15 cellular contexts compared by ENCODE assay signal in genomic region chr6:80304014-80304413, GRCh38.
A peak's percentile ranks its signal among the peaks of the same experiment; 100 is the strongest.
DNase-seq lines count a peak whose midpoint lies in the region; ATAC-seq and TF ChIP-seq lines count a peak whose summit lies in the region.
"Had no signal": no experiment of that assay in that cellular context is flagged by ENCODE, and none has a peak within 500 bp of the region (broad histone marks: within the 10 kb centered on the region; RNA-seq: fewer than 3 reads in every experiment).

No MANE protein-coding gene starts in this region.

- no peaks in the 10 kb centered on the region for H3K9me3 ChIP-seq in ovary
- H3K9me3 ChIP-seq: BLaER1 treated with 17β-estradiol and CSF1 and Interleukin-3, amounts not matched to agents 10 nM and 100 nM had no signal

- no peak for TF ChIP-seq CTCF in choroid plexus epithelial cell (conservative IDR thresholded peaks at IDR 0.05; ENCODE audit: low read depth, low read length)
- TF ChIP-seq CTCF in ovary (IDR thresholded peaks at IDR 0.05): no peak

- TF ChIP-seq EP300 in ovary (IDR thresholded peaks at IDR 0.05): no peak

- H3K4me1 ChIP-seq in ovary (ENCODE audit: insufficient read depth): no peaks in the 10 kb centered on the region
- H3K4me1 ChIP-seq: BLaER1 treated with 17β-estradiol and CSF1 and Interleukin-3, amounts not matched to agents 10 nM and 100 nM had no signal

- TF ChIP-seq POLR2A in ovary (IDR thresholded peaks at IDR 0.05): no peak

- peak; percentile 42 for DNase-seq in AG20443 (ENCODE audit: low spot score)
- DNase-seq in choroid plexus epithelial cell (ENCODE audit: low read depth): peak; percentile 14
- peak; percentile 46 for DNase-seq in putamen (ENCODE audit: low spot score)
- DNase-seq in stimulated activated CD4-positive, alpha-beta T cell treated with anti-CD3 and anti-CD28 coated beads, Interleukin-4, amount 100 ng/mL, for 24 hours: no peak
- no peak for DNase-seq in ovary
- no peak for DNase-seq in NCI-H1092 treated with DMSO at 0.1 percent for 48 hours (lab: John Stamatoyannopoulos, UW)
- DNase-seq in activated CD4-positive, CD25-positive, alpha-beta regulatory T cell treated with anti-CD3 and anti-CD28 coated beads, Interleukin-2, amount 50 U/mL, for 72 hours: no peak
- DNase-seq: Calu3; CD4-positive, alpha-beta T cell; DMS79; EL had no signal

- H3K27me3 ChIP-seq in ovary: no peaks in the 10 kb centered on the region
- H3K27me3 ChIP-seq: BLaER1 treated with 17β-estradiol and CSF1 and Interleukin-3, amounts not matched to agents 10 nM and 100 nM had no signal

- H3K36me3 ChIP-seq in ovary: no peaks in the 10 kb centered on the region
- H3K36me3 ChIP-seq: BLaER1 treated with 17β-estradiol and CSF1 and Interleukin-3, amounts not matched to agents 10 nM and 100 nM had no signal

- H3K4me3 ChIP-seq in choroid plexus epithelial cell (ENCODE audit: low read depth, low read length) (no peak overlapping the region), ovary (no peak overlapping the region)
- H3K4me3 ChIP-seq: BLaER1 treated with 17β-estradiol and CSF1 and Interleukin-3, amounts not matched to agents 10 nM and 100 nM; K562 had no signal

- intact Hi-C loops in ovary (cut with DNase I): no loop called here

- H3K27ac ChIP-seq in ovary: no peak overlapping the region
- H3K27ac ChIP-seq: BLaER1 treated with 17β-estradiol and CSF1 and Interleukin-3, amounts not matched to agents 10 nM and 100 nM had no signal

- 0 to 85% (median 30%) methylated on average over 1 of the region's 1 CpG for WGBS in ovary, 3 donors

- peak; percentile 75 for ATAC-seq in SK-N-SH treated with all-trans-retinoic acid at 6 μM for 48 hours
- ATAC-seq: HCT116, K562 had no signal

TF ChIP-seq in SK-N-SH treated with all-trans-retinoic acid at 6 μM for 48 hours, 23 proteins besides CTCF, POLR2A, EP300 and RAD21:
- TF ChIP-seq ZFP3 (CRISPR knock-in tag; IDR thresholded peaks at IDR 0.05) (no peak), PPARA (CRISPR knock-in tag; IDR thresholded peaks at IDR 0.05; ENCODE audit: borderline replicate concordance) (no peak), RARB (CRISPR knock-in tag; IDR thresholded peaks at IDR 0.05) (no peak), CREB5 (CRISPR knock-in tag; IDR thresholded peaks at IDR 0.05; ENCODE audit: low read depth) (no peak), POU6F1 (CRISPR knock-in tag; IDR thresholded peaks at IDR 0.05; ENCODE audit: borderline replicate concordance, low read depth) (no peak), TOX (CRISPR knock-in tag; IDR thresholded peaks at IDR 0.05; ENCODE audit: borderline replicate concordance) (no peak), ZNF565 (CRISPR knock-in tag; conservative IDR thresholded peaks at IDR 0.05; ENCODE audit: low read depth) (no peak), CSDC2 (CRISPR knock-in tag; IDR thresholded peaks at IDR 0.05) (no peak), OSR1 (CRISPR knock-in tag; IDR thresholded peaks at IDR 0.05) (no peak), ZNF8 (CRISPR knock-in tag; IDR thresholded peaks at IDR 0.05) (no peak), ESRRG (CRISPR knock-in tag; IDR thresholded peaks at IDR 0.05) (no peak), TCF4 (CRISPR knock-in tag; IDR thresholded peaks at IDR 0.05; ENCODE audit: borderline replicate concordance) (no peak), ISL1 (CRISPR knock-in tag; IDR thresholded peaks at IDR 0.05) (no peak), PATZ1 (CRISPR knock-in tag; IDR thresholded peaks at IDR 0.05; ENCODE audit: borderline replicate concordance) (no peak), ZC3H10 (CRISPR knock-in tag; IDR thresholded peaks at IDR 0.05) (no peak), BACH2 (CRISPR knock-in tag; IDR thresholded peaks at IDR 0.05; ENCODE audit: borderline replicate concordance) (no peak), TSHZ2 (CRISPR knock-in tag; IDR thresholded peaks at IDR 0.05) (no peak), CSRNP3 (CRISPR knock-in tag; IDR thresholded peaks at IDR 0.05) (no peak), ARNTL (CRISPR knock-in tag; IDR thresholded peaks at IDR 0.05; ENCODE audit: borderline replicate concordance, low read depth) (no peak)

Comparison
In these comparisons a context has a peak if more than half of its experiments do, and no peak if none do; other contexts are left out.
1. DNase-seq: peak in AG20443 (single experiment), choroid plexus epithelial cell (single experiment) and putamen (single experiment); none in stimulated activated CD4-positive, alpha-beta T cell treated with anti-CD3 and anti-CD28 coated beads, Interleukin-4, amount 100 ng/mL, for 24 hours (single experiment), ovary (0 of 5), NCI-H1092 treated with DMSO at 0.1 percent for 48 hours (single experiment) and activated CD4-positive, CD25-positive, alpha-beta regulatory T cell treated with anti-CD3 and anti-CD28 coated beads, Interleukin-2, amount 50 U/mL, for 72 hours (single experiment).